13 cellular contexts compared by ENCODE assay signal in the genomic region with DNA sequence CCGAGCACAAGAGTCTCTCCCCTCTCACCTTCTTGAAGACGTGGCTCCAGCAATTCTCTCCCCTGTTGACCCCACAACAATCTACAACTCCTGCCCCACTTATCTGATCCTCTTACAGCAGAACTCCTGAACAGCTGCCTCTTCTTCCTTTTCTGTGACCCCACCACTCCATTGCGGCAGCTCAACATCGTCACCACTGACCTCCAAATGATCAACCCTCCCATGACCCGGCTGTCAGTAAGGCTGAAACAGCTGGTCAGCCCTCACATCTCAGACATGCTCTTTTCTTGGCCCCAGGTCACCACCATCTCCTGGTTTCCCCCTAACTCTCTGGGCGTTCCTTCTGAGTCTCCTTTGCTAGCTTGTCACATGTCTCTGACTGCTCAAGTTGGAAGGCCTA. TPM values are rescaled to one million over a fixed set of nuclear protein-coding genes. Genes with fewer than 3 reads are reported as not detected.
DNase-seq lines count a peak whose midpoint lies in the region; ATAC-seq and TF ChIP-seq lines count a peak whose summit lies in the region.
"Had no signal": no experiment of that assay in that cellular context is flagged by ENCODE, and none has a peak within 500 bp of the region (broad histone marks: within the 10 kb centered on the region; RNA-seq: fewer than 3 reads in every experiment).

No MANE protein-coding gene starts in this region.

- H3K9me2 ChIP-seq in HCT116 (ENCODE audit: insufficient read depth): no peaks in the 10 kb centered on the region

- H3K4me2 ChIP-seq in HCT116 (ENCODE audit: low read length): peak overlapping the region; percentile 83; the same call in 1 of the 2 replicates
- H3K4me2 ChIP-seq in trophoblast cell (ENCODE audit: low read length): no peak overlapping the region
- H3K4me2 ChIP-seq: smooth muscle cell had no signal

- CTCF ChIA-PET in activated CD4-positive, alpha-beta T cell treated with anti-CD3 and anti-CD28 coated beads for 36 hours (lab: Charles Lee): no interaction called here
- CTCF ChIA-PET in HCT116 (lab: Charles Lee): no interaction called here
- CTCF ChIA-PET in activated B cell treated with CpG ODN at 0.5 μM for 24 hours (lab: Charles Lee): interaction anchor here (1.5 kb wide), 1 partner anchor 45 kb away, joined by 3 read pairs; a partner anchor contains a TSS

- no peak overlapping the region for H3K27ac ChIP-seq in HCT116 (ENCODE audit: low read depth, low read length)
- no peak overlapping the region for H3K27ac ChIP-seq in trophoblast cell (ENCODE audit: low read depth, low read length)

- no peak overlapping the region for H4K12ac ChIP-seq in trophoblast cell (ENCODE audit: low read depth, low read length)

- no peak overlapping the region for H2AK5ac ChIP-seq in trophoblast cell (ENCODE audit: low read length)

- H3K79me2 ChIP-seq in HCT116 (ENCODE audit: insufficient read depth, low read length) (peaks cover 42% of the 10 kb centered on the region), trophoblast cell (ENCODE audit: control insufficient read depth, insufficient read depth, low read length, poor library complexity) (peaks cover 5% of the 10 kb centered on the region)

- no TSS peak for BruUV-seq in HCT116 (replicated peaks; lab: Mats Ljungman, UMichigan)

- H2BK5ac ChIP-seq in trophoblast cell (ENCODE audit: low read depth, low read length, poor library complexity): no peak overlapping the region

- H3K4me1 ChIP-seq in HCT116 (ENCODE audit: control insufficient read depth in 1 of 2, insufficient read depth in 2 of 2, low read length in 2 of 2) (peaks cover 12 to 21% of the 10 kb centered on the region in 2 experiments), trophoblast cell (ENCODE audit: control insufficient read depth in 1 of 2, insufficient read depth in 2 of 2, low read length in 2 of 2) (peaks cover 3% of the 10 kb centered on the region in 2 experiments)

- no peak overlapping the region for H3K23ac ChIP-seq in trophoblast cell (ENCODE audit: low read length)

- H4K91ac ChIP-seq in trophoblast cell (ENCODE audit: low read depth, low read length): no peak overlapping the region

- no peak for TF ChIP-seq POLR2A in HCT116 (IDR thresholded peaks at IDR 0.05; ENCODE audit: borderline replicate concordance, extremely low read depth, insufficient read depth, insufficient read length)

- H3K4me3 Mint-ChIP-seq in activated CD4-positive, alpha-beta T cell treated with anti-CD3 and anti-CD28 coated beads for 36 hours: peak overlapping the region; percentile 97
- peak overlapping the region; percentile 1 for H3K4me3 Mint-ChIP-seq in activated B cell treated with CpG ODN at 0.5 μM for 24 hours
- peak overlapping the region; percentile 68 to 99 (median 98) for H3K4me3 Mint-ChIP-seq in naive thymus-derived CD8-positive, alpha-beta T cell

- H3K18ac ChIP-seq in trophoblast cell (ENCODE audit: low read length): no peak overlapping the region

- no peak for TF ChIP-seq CTCF in HCT116 (IDR thresholded peaks at IDR 0.05 in 2 of 3, conservative IDR thresholded peaks at IDR 0.05 in 1 of 3; ENCODE audit: borderline replicate concordance in 1 of 3, insufficient read depth in 1 of 3, low read depth in 2 of 3, low read length in 2 of 3)
- TF ChIP-seq CTCF in activated B cell treated with CpG ODN at 0.5 μM for 24 hours (IDR thresholded peaks at IDR 0.05): no peak

- H3K9me3 ChIP-seq in HCT116 (ENCODE audit: control insufficient read depth in 1 of 2, insufficient read depth in 1 of 2, low read depth in 1 of 2, low read length in 2 of 2) (no peaks in the 10 kb centered on the region), trophoblast cell (ENCODE audit: insufficient read depth, low read depth, low read length) (no peaks in the 10 kb centered on the region)

- TF ChIP-seq RAD21 in HCT116 (IDR thresholded peaks at IDR 0.05; ENCODE audit: low read depth): no peak

- POLR2A ChIA-PET in activated CD4-positive, alpha-beta T cell treated with anti-CD3 and anti-CD28 coated beads for 36 hours (lab: Charles Lee): no interaction called here
- POLR2A ChIA-PET in HCT116 (lab: Charles Lee) (no interaction called here), activated B cell treated with CpG ODN at 0.5 μM for 24 hours (lab: Charles Lee) (interaction anchor here (1.3 kb wide), 1 partner anchor 12 kb away, joined by 3 read pairs; no protein-coding TSS in a partner anchor)
- POLR2A ChIA-PET in naive thymus-derived CD8-positive, alpha-beta T cell (lab: Charles Lee): interaction anchor here (0.6 to 1.0 kb wide), 2 partner anchors 88 to 132 kb away, joined by 3 read pairs; no protein-coding TSS in a partner anchor

- H2BK12ac ChIP-seq in trophoblast cell (ENCODE audit: low read length): no peak overlapping the region

- H2AFZ ChIP-seq in HCT116 (ENCODE audit: low read depth, low read length, poor library complexity, severe bottlenecking) (no peak overlapping the region), trophoblast cell (ENCODE audit: insufficient read depth, low read length, poor library complexity) (no peak overlapping the region)

- DNase-seq in activated CD4-positive, alpha-beta T cell treated with anti-CD3 and anti-CD28 coated beads for 36 hours: no peak
- no peak for DNase-seq in activated CD4-positive, alpha-beta T cell treated with anti-CD3 and anti-CD28 coated beads for 1 hour
- DNase-seq in HCT116 (ENCODE audit: low read depth, low spot score) (no peak), activated B cell treated with CpG ODN at 0.5 μM for 24 hours (no peak), NCI-H1105 (lab: John Stamatoyannopoulos, UW) (no peak), CD1c-positive myeloid dendritic cell (ENCODE audit: extremely low spot score) (no peak), trophoblast cell (no peak)
- DNase-seq in naive thymus-derived CD8-positive, alpha-beta T cell: no peak
- DNase-seq: EL, left cardiac atrium, NCI-H524 had no signal

- no peak overlapping the region for H3K14ac ChIP-seq in trophoblast cell (ENCODE audit: low read length)

- no peak overlapping the region for H2BK120ac ChIP-seq in trophoblast cell (ENCODE audit: insufficient read depth, low read length, poor library complexity)

- no peak for ATAC-seq in activated CD4-positive, alpha-beta T cell treated with anti-CD3 and anti-CD28 coated beads for 36 hours
- ATAC-seq in HCT116 (no peak), activated B cell treated with CpG ODN at 0.5 μM for 24 hours (ENCODE audit: low read depth) (no peak)
- no peak for ATAC-seq in naive thymus-derived CD8-positive, alpha-beta T cell
- ATAC-seq: left cardiac atrium had no signal

- WGBS in trophoblast cell (ENCODE audit: extremely low coverage, insufficient coverage, insufficient read length): no CpG with 5 or more reads among the region's 6 CpGs

- H3K4me3 ChIP-seq in HCT116 (replicated peaks in 1 of 2; ENCODE audit: low read depth in 1 of 2, low read length in 2 of 2): no peak overlapping the region
- H3K4me3 ChIP-seq in trophoblast cell (ENCODE audit: low read depth, low read length): no peak overlapping the region
- H3K4me3 ChIP-seq: smooth muscle cell had no signal

- H3K4ac ChIP-seq in trophoblast cell (ENCODE audit: low read depth, low read length): no peak overlapping the region

- H3K36me3 ChIP-seq in HCT116 (ENCODE audit: control insufficient read depth in 1 of 2, insufficient read depth in 2 of 2, low read length in 2 of 2) (peaks cover 3 to 14% of the 10 kb centered on the region in 2 experiments; a peak in 3 of 4 replicates), trophoblast cell (ENCODE audit: control insufficient read depth in 1 of 2, insufficient read depth in 2 of 2, low read length in 2 of 2) (peaks cover 8 to 17% of the 10 kb centered on the region in 2 experiments)

- H3K9me3 Mint-ChIP-seq in activated CD4-positive, alpha-beta T cell treated with anti-CD3 and anti-CD28 coated beads for 36 hours (ENCODE audit: low read depth): no peaks in the 10 kb centered on the region
- H3K9me3 Mint-ChIP-seq in activated B cell treated with CpG ODN at 0.5 μM for 24 hours: no peaks in the 10 kb centered on the region
- no peaks in the 10 kb centered on the region for H3K9me3 Mint-ChIP-seq in naive thymus-derived CD8-positive, alpha-beta T cell

- H3K36me3 Mint-ChIP-seq in activated CD4-positive, alpha-beta T cell treated with anti-CD3 and anti-CD28 coated beads for 36 hours (ENCODE audit: low read depth): peaks cover 15% of the 10 kb centered on the region
- H3K36me3 Mint-ChIP-seq in activated B cell treated with CpG ODN at 0.5 μM for 24 hours (ENCODE audit: low read depth): peaks cover 38% of the 10 kb centered on the region
- H3K36me3 Mint-ChIP-seq in naive thymus-derived CD8-positive, alpha-beta T cell: peaks cover 0 to 33% (median 7%) of the 10 kb centered on the region in 3 donors

- no peaks in the 10 kb centered on the region for H4K20me1 ChIP-seq in HCT116 (ENCODE audit: insufficient read depth)

- RAD21 ChIA-PET in HCT116 (lab: Charles Lee; ENCODE audit: low non-redundant PET in 1 of 2, low total read pairs in 2 of 2, uncharacterized antibody in 2 of 2, unreplicated experiment in 2 of 2): no interaction called here

- intact Hi-C loops in activated CD4-positive, alpha-beta T cell treated with anti-CD3 and anti-CD28 coated beads for 36 hours (cut with DNase I, micrococcal nuclease): loop anchor here in 1 of 2 experiments (5.0 kb wide), 3 partner anchors 137 to 1108 kb away; a partner anchor contains a TSS
- intact Hi-C loops in HCT116 (cut with micrococcal nuclease): no loop called here
- intact Hi-C loops in activated B cell treated with CpG ODN at 0.5 μM for 24 hours (cut with micrococcal nuclease): no loop called here

- H4K8ac ChIP-seq in trophoblast cell (ENCODE audit: low read depth, low read length): no peak overlapping the region

- no peaks in the 10 kb centered on the region for H3K27me3 ChIP-seq in HCT116 (ENCODE audit: insufficient read depth, low read length)
- no peaks in the 10 kb centered on the region for H3K27me3 ChIP-seq in trophoblast cell (ENCODE audit: insufficient read depth, low read length)

- peaks cover 27% of the 10 kb centered on the region for H3K4me1 Mint-ChIP-seq in activated CD4-positive, alpha-beta T cell treated with anti-CD3 and anti-CD28 coated beads for 36 hours
- peaks cover 47% of the 10 kb centered on the region for H3K4me1 Mint-ChIP-seq in activated B cell treated with CpG ODN at 0.5 μM for 24 hours
- H3K4me1 Mint-ChIP-seq in naive thymus-derived CD8-positive, alpha-beta T cell: peaks cover 23 to 47% (median 44%) of the 10 kb centered on the region in 4 donors

- no peaks in the 10 kb centered on the region for H3K27me3 Mint-ChIP-seq in activated CD4-positive, alpha-beta T cell treated with anti-CD3 and anti-CD28 coated beads for 36 hours
- H3K27me3 Mint-ChIP-seq in activated B cell treated with CpG ODN at 0.5 μM for 24 hours: no peaks in the 10 kb centered on the region
- H3K27me3 Mint-ChIP-seq in naive thymus-derived CD8-positive, alpha-beta T cell: peaks cover 0 to 2% (median 0%) of the 10 kb centered on the region in 5 donors

- no peak overlapping the region for H3K9ac ChIP-seq in HCT116 (ENCODE audit: low read length)
- no peak overlapping the region for H3K9ac ChIP-seq in trophoblast cell (ENCODE audit: low read length)

- peaks cover 4% of the 10 kb centered on the region for H3K79me1 ChIP-seq in trophoblast cell (ENCODE audit: low read length)

- H3K27ac Mint-ChIP-seq in activated CD4-positive, alpha-beta T cell treated with anti-CD3 and anti-CD28 coated beads for 36 hours: peak overlapping the region; percentile 2
- peak overlapping the region; percentile 16 for H3K27ac Mint-ChIP-seq in activated B cell treated with CpG ODN at 0.5 μM for 24 hours
- H3K27ac Mint-ChIP-seq in naive thymus-derived CD8-positive, alpha-beta T cell: peak overlapping the region in 9 of 10 donors; percentile 5 to 84 (median 63)

RNA-seq across cellular contexts. Expression of a gene that starts 1.8 kb away (rescaled TPM):
- total RNA-seq in activated CD4-positive, alpha-beta T cell treated with anti-CD3 and anti-CD28 coated beads for 36 hours: 10 to 100 TPM; 32.7 to 47.8 TPM
- total RNA-seq in HCT116 (2021; ENCODE audit: unreplicated experiment) (57.5 TPM), activated B cell treated with CpG ODN at 0.5 μM for 24 hours (30.1 and 31.6 TPM in 2 replicates)
- 77.4 and 78.2 TPM in 2 replicates for polyA plus RNA-seq in HCT116 (2012)
- total RNA-seq in naive thymus-derived CD8-positive, alpha-beta T cell: 10 to 100 TPM; 18.3 to 22.9 TPM
- polyA plus RNA-seq in naive thymus-derived CD8-positive, alpha-beta T cell: 10 to 100 TPM; 69.0 to 88.0 (median 84.8) TPM
- 8.1 and 8.4 TPM in 2 replicates for polyA plus RNA-seq in trophoblast cell (2013)

RNA-seq across cellular contexts. Expression of a gene that starts 2.3 kb away (rescaled TPM):
- 10 to 100 TPM; 14.5 to 25.4 TPM for total RNA-seq in activated CD4-positive, alpha-beta T cell treated with anti-CD3 and anti-CD28 coated beads for 36 hours
- total RNA-seq in HCT116 (2021; ENCODE audit: unreplicated experiment): 17.7 TPM
- 81.2 and 91.1 TPM in 2 replicates for polyA plus RNA-seq in HCT116 (2012)
- 22.2 and 25.2 TPM in 2 replicates for total RNA-seq in activated B cell treated with CpG ODN at 0.5 μM for 24 hours
- 10 to 100 TPM; 15.9 to 18.7 TPM for total RNA-seq in naive thymus-derived CD8-positive, alpha-beta T cell
- 10 to 100 TPM; 51.8 to 67.3 (median 53.8) TPM for polyA plus RNA-seq in naive thymus-derived CD8-positive, alpha-beta T cell
- 26.2 and 26.4 TPM in 2 replicates for polyA plus RNA-seq in trophoblast cell (2013)

RNA-seq across cellular contexts. Expression of a gene that starts 19.0 kb away (rescaled TPM):
- total RNA-seq in activated CD4-positive, alpha-beta T cell treated with anti-CD3 and anti-CD28 coated beads for 36 hours: 1 to 10 TPM; 3.0 to 4.0 TPM
- 4.4 TPM for total RNA-seq in HCT116 (2021; ENCODE audit: unreplicated experiment)
- 6.8 and 6.9 TPM in 2 replicates for polyA plus RNA-seq in HCT116 (2012)
- 3.7 and 4.6 TPM in 2 replicates for total RNA-seq in activated B cell treated with CpG ODN at 0.5 μM for 24 hours
- total RNA-seq in naive thymus-derived CD8-positive, alpha-beta T cell: 1 to 10 TPM; 9.9 TPM
- 1 to 10 TPM; 3.6 to 8.3 (median 5.0) TPM for polyA plus RNA-seq in naive thymus-derived CD8-positive, alpha-beta T cell
- 2.8 and 3.3 TPM in 2 replicates for polyA plus RNA-seq in trophoblast cell (2013)

RNA-seq across cellular contexts. Expression of a gene that starts 31.4 kb away (rescaled TPM):
- total RNA-seq in activated CD4-positive, alpha-beta T cell treated with anti-CD3 and anti-CD28 coated beads for 36 hours: 1 to 10 TPM; 4.0 to 5.2 TPM
- 7.3 TPM for total RNA-seq in HCT116 (2021; ENCODE audit: unreplicated experiment)
- polyA plus RNA-seq in HCT116 (2012): 9.7 and 11.1 TPM in 2 replicates
- 11.7 and 14.2 TPM in 2 replicates for total RNA-seq in activated B cell treated with CpG ODN at 0.5 μM for 24 hours
- 10 to 100 TPM; 15.0 to 17.3 TPM for total RNA-seq in naive thymus-derived CD8-positive, alpha-beta T cell
- 10 to 100 TPM; 12.6 to 20.9 (median 19.8) TPM for polyA plus RNA-seq in naive thymus-derived CD8-positive, alpha-beta T cell
- 3.2 TPM in 2 replicates for polyA plus RNA-seq in trophoblast cell (2013)

RNA-seq across cellular contexts. Expression of a gene that starts 31.8 kb away (rescaled TPM):
- total RNA-seq in activated CD4-positive, alpha-beta T cell treated with anti-CD3 and anti-CD28 coated beads for 36 hours: under 1 TPM in 1 of 2 experiments, not detected in 1; 0.41 TPM
- total RNA-seq in HCT116 (2021; ENCODE audit: unreplicated experiment) (not detected), activated B cell treated with CpG ODN at 0.5 μM for 24 hours (0.10 and 0.24 TPM in 2 replicates)
- 0.31 and 0.68 TPM in 2 replicates for polyA plus RNA-seq in HCT116 (2012)
- under 1 TPM; 0.39 to 0.41 TPM for total RNA-seq in naive thymus-derived CD8-positive, alpha-beta T cell
- polyA plus RNA-seq in naive thymus-derived CD8-positive, alpha-beta T cell: 1 to 10 TPM in 1 of 3 donors, under 1 TPM in 2; 0.33 to 1.1 (median 0.89) TPM
- polyA plus RNA-seq in trophoblast cell (2013): 2.6 and 2.9 TPM in 2 replicates
- total RNA-seq: H4 had no signal

Comparison
In these comparisons a context has a peak if more than half of its experiments do, and no peak if none do; other contexts are left out.
1. H3K27ac Mint-ChIP-seq: peak in every context shown above with its lines; median percentile 63 in naive thymus-derived CD8-positive, alpha-beta T cell; 16 in activated B cell treated with CpG ODN at 0.5 μM for 24 hours; 2 in activated CD4-positive, alpha-beta T cell treated with anti-CD3 and anti-CD28 coated beads for 36 hours.
2. H3K4me3 Mint-ChIP-seq: peak in every context shown above with its lines; median percentile 98 in naive thymus-derived CD8-positive, alpha-beta T cell; 97 in activated CD4-positive, alpha-beta T cell treated with anti-CD3 and anti-CD28 coated beads for 36 hours; 1 in activated B cell treated with CpG ODN at 0.5 μM for 24 hours.
3. POLR2A ChIA-PET loops: an anchor here in activated B cell treated with CpG ODN at 0.5 μM for 24 hours (1.3 kb wide) and naive thymus-derived CD8-positive, alpha-beta T cell (0.6 to 1.0 kb wide); none called in activated CD4-positive, alpha-beta T cell treated with anti-CD3 and anti-CD28 coated beads for 36 hours and HCT116.